24 cellular contexts compared by ENCODE assay signal in genomic region chr2:10071176-10071575, GRCh38. TPM values are rescaled to one million over a fixed set of nuclear protein-coding genes. Genes with fewer than 3 reads are reported as not detected.
"Had no signal": no experiment of that assay in that cellular context is flagged by ENCODE, and none has a peak within 500 bp of the region (broad histone marks: within the 10 kb centered on the region; RNA-seq: fewer than 3 reads in every experiment).

No MANE protein-coding gene starts in this region.

- H3K27me3 ChIP-seq: pancreas, right lobe of liver, sigmoid colon, thyroid gland, tibial nerve, upper lobe of left lung, vagina had no signal

- FAIRE-seq: pancreas, small intestine had no signal

- H3K27ac ChIP-seq: neural progenitor cell, neutrophil, pancreas, psoas muscle, right lobe of liver, sigmoid colon, stomach, thoracic aorta, thyroid gland, tibial nerve, upper lobe of left lung, vagina had no signal

- H3K9me3 ChIP-seq: neutrophil, pancreas, psoas muscle, right lobe of liver, sigmoid colon, stomach, thoracic aorta, thyroid gland, tibial nerve, upper lobe of left lung, vagina had no signal

- H3K36me3 ChIP-seq: neural progenitor cell, neutrophil, pancreas, right lobe of liver, sigmoid colon, stomach, thoracic aorta, thyroid gland, tibial nerve, upper lobe of left lung, vagina had no signal

- DNase-seq: naive thymus-derived CD4-positive, alpha-beta T cell; natural killer cell; nucleus accumbens; psoas muscle; sigmoid colon; small intestine; stimulated activated CD4-positive, alpha-beta T cell treated with anti-CD3 and anti-CD28 coated beads, Interleukin-12 subunit alpha, Interleukin-12 subunit beta, amount 100 ng/mL, for 4 hours; stimulated activated CD4-positive, alpha-beta T cell treated with anti-CD3 and anti-CD28 coated beads, Interleukin-2, amount 100 ng/mL, for 24 hours; stimulated activated CD4-positive, alpha-beta T cell treated with anti-CD3 and anti-CD28 coated beads, Interleukin-2, amount 100 ng/mL, for 48 hours; stimulated activated CD4-positive, alpha-beta T cell treated with anti-CD3 and anti-CD28 coated beads, Interleukin-4, amount 100 ng/mL, for 24 hours; stimulated activated naive B cell treated with anti-CD40 and anti-IgM and Interleukin-4, amounts not matched to agents 10 μg/mL and 1 μg/mL and 100 μg/mL, for 72 hours; stimulated activated naive CD4-positive, alpha-beta T cell treated with Interleukin-2 at 50 U/mL for 16 hours; stomach; thyroid gland; trophoblast cell; upper lobe of left lung had no signal

- H3K9ac ChIP-seq: neural progenitor cell had no signal

- H3K4me3 ChIP-seq: neural progenitor cell, pancreas, psoas muscle, right lobe of liver, sigmoid colon, stomach, thoracic aorta, thyroid gland, tibial nerve, upper lobe of left lung, vagina had no signal

- H3K4me2 ChIP-seq: neural progenitor cell had no signal

- H3K4me1 ChIP-seq: pancreas, psoas muscle, right lobe of liver, vagina had no signal

- H2AFZ ChIP-seq: neural progenitor cell had no signal

RNA-seq across cellular contexts. Expression of gene CYS1, which starts 9.0 kb away (rescaled TPM):
- total RNA-seq: natural killer cell had no signal
- polyA plus RNA-seq: naive thymus-derived CD4-positive, alpha-beta T cell; neural cell had no signal

RNA-seq across cellular contexts. Expression of gene RRM2, which starts 51.4 kb away (rescaled TPM):
- polyA plus RNA-seq: naive thymus-derived CD4-positive, alpha-beta T cell had no signal
